15 cellular contexts compared by ENCODE assay signal in genomic region chr6:136439514-136440186, GRCh38.
A peak's percentile ranks its signal among the peaks of the same experiment; 100 is the strongest.
DNase-seq lines count a peak whose midpoint lies in the region; ATAC-seq and TF ChIP-seq lines count a peak whose summit lies in the region.
"Had no signal": no experiment of that assay in that cellular context is flagged by ENCODE, and none has a peak within 500 bp of the region (broad histone marks: within the 10 kb centered on the region; RNA-seq: fewer than 3 reads in every experiment).

No MANE protein-coding gene starts in this region.

- CTCF ChIA-PET in CD8-positive, alpha-beta T cell (lab: Charles Lee): no interaction called here
- CTCF ChIA-PET in activated CD4-positive, alpha-beta memory T cell treated with anti-CD3 and anti-CD28 coated beads, Interleukin-2, amount 10 ng/mL, durations not matched to agents 7 days and 5 days (lab: Charles Lee): no interaction called here

- H3K4me3 ChIP-seq in HUES48 (ENCODE audit: low read depth, low read length) (no peak overlapping the region), colonic mucosa (no peak overlapping the region), smooth muscle cell (no peak overlapping the region)
- no peak overlapping the region for H3K4me3 ChIP-seq in CD8-positive, alpha-beta T cell (ENCODE audit: low read depth, low read length)
- H3K4me3 ChIP-seq: cardiac muscle cell had no signal

- H3K27me3 ChIP-seq in HUES48 (ENCODE audit: control insufficient read depth, insufficient read depth, low read length) (no peaks in the 10 kb centered on the region), colonic mucosa (no peaks in the 10 kb centered on the region), layer of hippocampus (ENCODE audit: control insufficient read depth, insufficient read depth, low read length) (no peaks in the 10 kb centered on the region), smooth muscle cell (ENCODE audit: low read depth) (no peaks in the 10 kb centered on the region)
- no peaks in the 10 kb centered on the region for H3K27me3 ChIP-seq in CD8-positive, alpha-beta T cell (ENCODE audit: insufficient read depth, low read length)
- H3K27me3 ChIP-seq: cardiac muscle cell had no signal

- no peak for TF ChIP-seq CTCF in colonic mucosa (IDR thresholded peaks at IDR 0.05)
- no peak for TF ChIP-seq CTCF in smooth muscle cell (IDR thresholded peaks at IDR 0.05; ENCODE audit: borderline replicate concordance, insufficient read depth, poor library complexity, severe bottlenecking)
- no peak for TF ChIP-seq CTCF in CD8-positive, alpha-beta T cell (IDR thresholded peaks at IDR 0.05)

- H3K4me1 Mint-ChIP-seq in CD8-positive, alpha-beta T cell (ENCODE audit: low read depth): no peaks in the 10 kb centered on the region
- H3K4me1 Mint-ChIP-seq in activated CD4-positive, alpha-beta memory T cell treated with anti-CD3 and anti-CD28 coated beads, Interleukin-2, amount 10 ng/mL, durations not matched to agents 7 days and 5 days: no peaks in the 10 kb centered on the region
- H3K4me1 Mint-ChIP-seq: activated naive CD8-positive, alpha-beta T cell treated with anti-CD3 and anti-CD28 coated beads, Interleukin-2, amount 10 ng/mL, durations not matched to agents 7 days and 5 days had no signal

- ATAC-seq in HG02840 (IDR thresholded peaks at IDR 0.05; ENCODE audit: low FRiP score, unreplicated experiment): no peak
- ATAC-seq in CD8-positive, alpha-beta T cell: no peak
- ATAC-seq: activated T-cell treated with anti-CD3 and anti-CD28 coated beads, Interleukin-2, amount 50 U/mL, for 4 hours had no signal

- H4K20me1 ChIP-seq in smooth muscle cell (ENCODE audit: low read depth): no peaks in the 10 kb centered on the region

- no peaks in the 10 kb centered on the region for H3K27me3 Mint-ChIP-seq in CD8-positive, alpha-beta T cell (ENCODE audit: low read depth)
- H3K27me3 Mint-ChIP-seq in activated CD4-positive, alpha-beta memory T cell treated with anti-CD3 and anti-CD28 coated beads, Interleukin-2, amount 10 ng/mL, durations not matched to agents 7 days and 5 days: peaks cover 8% of the 10 kb centered on the region

- H3K27ac Mint-ChIP-seq in CD8-positive, alpha-beta T cell: no peak overlapping the region
- no peak overlapping the region for H3K27ac Mint-ChIP-seq in activated CD4-positive, alpha-beta memory T cell treated with anti-CD3 and anti-CD28 coated beads, Interleukin-2, amount 10 ng/mL, durations not matched to agents 7 days and 5 days
- H3K27ac Mint-ChIP-seq: activated naive CD8-positive, alpha-beta T cell treated with anti-CD3 and anti-CD28 coated beads, Interleukin-2, amount 10 ng/mL, durations not matched to agents 7 days and 5 days had no signal

- no peaks in the 10 kb centered on the region for H3K9me3 ChIP-seq in HUES48 (ENCODE audit: control insufficient read depth, insufficient read depth, low read length)
- H3K9me3 ChIP-seq in colonic mucosa: no peaks in the 10 kb centered on the region
- H3K9me3 ChIP-seq in smooth muscle cell (replicated peaks; ENCODE audit: low read depth): no peaks in the 10 kb centered on the region
- H3K9me3 ChIP-seq in CD8-positive, alpha-beta T cell (ENCODE audit: low read length): no peaks in the 10 kb centered on the region

- DNase-seq in colonic mucosa: peak; percentile 68
- no peak for DNase-seq in smooth muscle cell (lab: John Stamatoyannopoulos, UW; ENCODE audit: unreplicated experiment)
- no peak for DNase-seq in CD8-positive, alpha-beta T cell
- no peak for DNase-seq in activated CD4-positive, alpha-beta memory T cell treated with anti-CD3 and anti-CD28 coated beads, Interleukin-2, amount 10 ng/mL, durations not matched to agents 7 days and 5 days
- no peak for DNase-seq in putamen (ENCODE audit: low spot score)
- DNase-seq: activated CD4-positive, alpha-beta T cell treated with anti-CD3 and anti-CD28 coated beads, Interleukin-2, amount 50 U/mL, for 1 hour; activated naive CD8-positive, alpha-beta T cell treated with anti-CD3 and anti-CD28 coated beads, Interleukin-2, amount 10 ng/mL, durations not matched to agents 7 days and 5 days; activated T-cell treated with anti-CD3 and anti-CD28 coated beads, Interleukin-2, amount 50 U/mL, for 4 hours; DMS153; islet precursor cell; NCI-H1436 had no signal

- no peaks in the 10 kb centered on the region for H3K36me3 Mint-ChIP-seq in CD8-positive, alpha-beta T cell
- H3K36me3 Mint-ChIP-seq in activated CD4-positive, alpha-beta memory T cell treated with anti-CD3 and anti-CD28 coated beads, Interleukin-2, amount 10 ng/mL, durations not matched to agents 7 days and 5 days (ENCODE audit: low read depth): no peaks in the 10 kb centered on the region
- H3K36me3 Mint-ChIP-seq: activated naive CD8-positive, alpha-beta T cell treated with anti-CD3 and anti-CD28 coated beads, Interleukin-2, amount 10 ng/mL, durations not matched to agents 7 days and 5 days had no signal

- no peak overlapping the region for H3K9ac ChIP-seq in HUES48 (ENCODE audit: low read depth, low read length)
- peak overlapping the region in 1 of 2 donors; percentile 12 for H3K9ac ChIP-seq in colonic mucosa (ENCODE audit: low read depth in 2 of 2, low read length in 2 of 2)
- H3K9ac ChIP-seq in smooth muscle cell (ENCODE audit: low read depth): no peak overlapping the region

- H3K36me3 ChIP-seq in HUES48 (ENCODE audit: control insufficient read depth, insufficient read depth, low read length) (no peaks in the 10 kb centered on the region), colonic mucosa (no peaks in the 10 kb centered on the region), smooth muscle cell (ENCODE audit: low read depth) (no peaks in the 10 kb centered on the region)
- H3K36me3 ChIP-seq in CD8-positive, alpha-beta T cell (ENCODE audit: insufficient read depth, low read length): no peaks in the 10 kb centered on the region
- H3K36me3 ChIP-seq: cardiac muscle cell had no signal

- peak overlapping the region; percentile 12 for H3K4me2 ChIP-seq in smooth muscle cell

- H3F3A ChIP-seq in smooth muscle cell (ENCODE audit: low read depth): no peaks in the 10 kb centered on the region

- H3K79me2 ChIP-seq in smooth muscle cell (ENCODE audit: low read depth): no peaks in the 10 kb centered on the region

- 70% methylated on average over 9 of the region's 9 CpGs for WGBS in smooth muscle cell (ENCODE audit: low lambda C conversion rate)

- H3K9me3 Mint-ChIP-seq in CD8-positive, alpha-beta T cell: no peaks in the 10 kb centered on the region
- no peaks in the 10 kb centered on the region for H3K9me3 Mint-ChIP-seq in activated CD4-positive, alpha-beta memory T cell treated with anti-CD3 and anti-CD28 coated beads, Interleukin-2, amount 10 ng/mL, durations not matched to agents 7 days and 5 days
- H3K9me3 Mint-ChIP-seq: activated naive CD8-positive, alpha-beta T cell treated with anti-CD3 and anti-CD28 coated beads, Interleukin-2, amount 10 ng/mL, durations not matched to agents 7 days and 5 days; activated T-cell treated with anti-CD3 and anti-CD28 coated beads, Interleukin-2, amount 50 U/mL, for 4 hours had no signal

- H2AFZ ChIP-seq in smooth muscle cell (ENCODE audit: low read depth): peak overlapping the region; percentile 72

- peaks cover 71% of the 10 kb centered on the region for H3K4me1 ChIP-seq in HUES48 (ENCODE audit: control insufficient read depth, insufficient read depth, low read length)
- H3K4me1 ChIP-seq in colonic mucosa: no peaks in the 10 kb centered on the region
- H3K4me1 ChIP-seq in smooth muscle cell (ENCODE audit: low read depth): peaks cover 5% of the 10 kb centered on the region
- H3K4me1 ChIP-seq in CD8-positive, alpha-beta T cell (ENCODE audit: insufficient read depth, low read length): no peaks in the 10 kb centered on the region

- POLR2A ChIA-PET in CD8-positive, alpha-beta T cell (lab: Charles Lee): no interaction called here
- POLR2A ChIA-PET in activated CD4-positive, alpha-beta memory T cell treated with anti-CD3 and anti-CD28 coated beads, Interleukin-2, amount 10 ng/mL, durations not matched to agents 7 days and 5 days (lab: Charles Lee): no interaction called here

- H3K27ac ChIP-seq in HUES48 (ENCODE audit: low read depth, low read length) (peak overlapping the region; percentile 31), colonic mucosa (peak overlapping the region; percentile 78), layer of hippocampus (ENCODE audit: low read depth, low read length) (peak overlapping the region; percentile 69), smooth muscle cell (ENCODE audit: low read depth) (peak overlapping the region; percentile 42)
- no peak overlapping the region for H3K27ac ChIP-seq in CD8-positive, alpha-beta T cell (ENCODE audit: low read depth, low read length)
- H3K27ac ChIP-seq: cardiac muscle cell had no signal

- intact Hi-C loops in colonic mucosa (cut with DNase I): no loop called here
- intact Hi-C loops in CD8-positive, alpha-beta T cell (cut with DNase I, micrococcal nuclease): no loop called here

- H3K4me3 Mint-ChIP-seq in CD8-positive, alpha-beta T cell: no peak overlapping the region
- H3K4me3 Mint-ChIP-seq in activated CD4-positive, alpha-beta memory T cell treated with anti-CD3 and anti-CD28 coated beads, Interleukin-2, amount 10 ng/mL, durations not matched to agents 7 days and 5 days: no peak overlapping the region
- H3K4me3 Mint-ChIP-seq: activated naive CD8-positive, alpha-beta T cell treated with anti-CD3 and anti-CD28 coated beads, Interleukin-2, amount 10 ng/mL, durations not matched to agents 7 days and 5 days; activated T-cell treated with anti-CD3 and anti-CD28 coated beads, Interleukin-2, amount 50 U/mL, for 4 hours had no signal
